Comparison of ENCODE assay signal across 8 cellular contexts in genomic region chr11:46352063-46352841, GRCh38. TPM values are rescaled to one million over a fixed set of nuclear protein-coding genes. Genes with fewer than 3 reads are reported as not detected.
DNase-seq lines count a peak whose midpoint lies in the region; ATAC-seq, FAIRE-seq and TF ChIP-seq lines count a peak whose summit lies in the region.

No MANE protein-coding gene starts in this region.

- peaks cover 13% of the 10 kb centered on the region for H3K4me1 ChIP-seq in A549
- H3K4me1 ChIP-seq in mammary epithelial cell (ENCODE audit: insufficient read depth, low read length): peaks cover 61% of the 10 kb centered on the region
- peaks cover 46% of the 10 kb centered on the region for H3K4me1 ChIP-seq in HepG2 (ENCODE audit: insufficient read depth, low read length)

- TF ChIP-seq CTCF in A549 (IDR thresholded peaks at IDR 0.05) (peak; percentile 51), mammary epithelial cell (conservative IDR thresholded peaks at IDR 0.05 in 1 of 2, IDR thresholded peaks at IDR 0.05 in 1 of 2; ENCODE audit: extremely low read depth in 1 of 2, insufficient read depth in 1 of 2, low read depth in 1 of 2, low read length in 2 of 2) (peak; percentile 96 to 97), HepG2 (CRISPR knock-in tag; IDR thresholded peaks at IDR 0.05) (peak; percentile 74)

- TF ChIP-seq RAD21 in A549 (conservative IDR thresholded peaks at IDR 0.05 in 1 of 2, IDR thresholded peaks at IDR 0.05 in 1 of 2) (peak; percentile 26 to 31; a peak in 3 of 5 replicates), HepG2 (CRISPR knock-in tag; IDR thresholded peaks at IDR 0.05) (peak; percentile 34; the same call in 1 of the 2 replicates)

- in situ Hi-C loops in mammary epithelial cell (cut with MboI; ENCODE audit: low sequenced_read_pairs in 2 of 2) (no loop called here), HepG2 (cut with HindIII; ENCODE audit: extremely low pct_ligation_motif_present, low pct_unique_long_range_greater_than_20kb) (no loop called here)

- H3K9me3 ChIP-seq in A549: no peaks in the 10 kb centered on the region
- H3K9me3 ChIP-seq in mammary epithelial cell (replicated peaks; ENCODE audit: insufficient read depth, low read length): no peaks in the 10 kb centered on the region
- H3K9me3 ChIP-seq in HepG2 (ENCODE audit: low read length): no peaks in the 10 kb centered on the region

- intact Hi-C loops in mammary epithelial cell (cut with micrococcal nuclease): loop anchor here (1.0 kb wide), 1 partner anchor 15 kb away; no protein-coding TSS in a partner anchor
- intact Hi-C loops in HepG2 (cut with micrococcal nuclease; ENCODE audit: unreplicated experiment): no loop called here

- no peak for FAIRE-seq in A549 (lab: Jason Lieb, UNC)
- FAIRE-seq in HepG2 (lab: Jason Lieb, UNC): no peak

- 76% methylated on average over 26 of the region's 33 CpGs for WGBS in A549 (ENCODE audit: missing lambda C conversion rate)
- WGBS in mammary epithelial cell (ENCODE audit: low coverage, missing lambda C conversion rate): 4% methylated on average over 17 of the region's 33 CpGs
- WGBS in HepG2 (ENCODE audit: low lambda C conversion rate): 82% methylated on average over 19 of the region's 33 CpGs

- CTCF ChIA-PET in A549 (lab: Yijun Ruan, JAX) (interaction anchor here (0.8 to 25.2 kb wide), 8 partner anchors 15 to 113 kb away, joined by 3 to 325 read pairs (median 6); partner anchors contain the start of gene CHRM4), HEK293T (lab: Yijun Ruan, JAX) (interaction anchor here (0.7 to 2.2 kb wide), 17 partner anchors 9 to 266 kb away, joined by 3 to 30 read pairs (median 5); partner anchors contain the start of genes ATG13 and CHRM4), mammary epithelial cell (lab: Charles Lee; ENCODE audit: low non-redundant PET) (interaction anchor here (0.7 to 1.0 kb wide), 2 partner anchors 8 to 11 kb away, joined by 4 to 12 read pairs; no protein-coding TSS in a partner anchor), HepG2 (lab: Yijun Ruan, JAX; ENCODE audit: low intra/inter-chr PET ratio, low total read pairs) (no interaction called here)

- POLR2A ChIA-PET in A549 (lab: Yijun Ruan, JAX) (no interaction called here), HEK293T (lab: Yijun Ruan, JAX) (interaction anchor here (0.9 to 1.6 kb wide), 4 partner anchors 9 to 109 kb away, joined by 3 to 7 read pairs (median 4); no protein-coding TSS in a partner anchor), HepG2 (lab: Yijun Ruan, JAX) (no interaction called here)

- dilution Hi-C loops in mammary epithelial cell (cut with HindIII; ENCODE audit: low sequenced_read_pairs): no loop called here

- H3K27me3 ChIP-seq in mammary epithelial cell (ENCODE audit: insufficient read depth, low read length) (no peaks in the 10 kb centered on the region), HepG2 (ENCODE audit: control insufficient read depth in 1 of 2, insufficient read depth in 2 of 2, low read length in 2 of 2) (no peaks in the 10 kb centered on the region; a peak in 1 of 5 replicates)

- H3K4me2 ChIP-seq in A549 (no peak overlapping the region), mammary epithelial cell (ENCODE audit: insufficient read depth, low read depth, low read length) (peak overlapping the region; percentile 85), HepG2 (ENCODE audit: low read depth, low read length) (no peak overlapping the region)

- H3K36me3 ChIP-seq in mammary epithelial cell (ENCODE audit: insufficient read depth, low read length) (no peaks in the 10 kb centered on the region), HepG2 (replicated peaks in 1 of 2; ENCODE audit: control insufficient read depth in 1 of 2, insufficient read depth in 2 of 2, low read length in 2 of 2) (0 out of 5 replicates have a peak, but pooled peaks cover 0 to 11% of the 10 kb centered on the region in 2 experiments)

- H2AFZ ChIP-seq in mammary epithelial cell (ENCODE audit: low read depth, low read length) (peak overlapping the region; percentile 35), HepG2 (ENCODE audit: low read length) (no peak overlapping the region)

- BruUV-seq in mammary epithelial cell (replicated peaks; lab: Mats Ljungman, UMichigan) (no TSS peak), HepG2 (replicated peaks; lab: Mats Ljungman, UMichigan) (no TSS peak)

- DNase-seq in A549 (ENCODE audit: low read depth in 1 of 2, low spot score in 1 of 2) (peak in 1 of 2 experiments; percentile 46), HEK293T (ENCODE audit: extremely low spot score) (peak; percentile 79), mammary epithelial cell (peak; percentile 87), HepG2 (ENCODE audit: low spot score) (no peak), RPMI8226 (no peak)
- DNase-seq in activated CD4-positive, CD25-positive, alpha-beta regulatory T cell treated with anti-CD3 and anti-CD28 coated beads, Interleukin-2, amount 50 U/mL, for 16 hours (ENCODE audit: low read depth, low spot score): peak; percentile 54
- DNase-seq in stimulated activated CD8-positive, alpha-beta memory T cell treated with anti-CD3 and anti-CD28 coated beads, Interleukin-12 subunit alpha, Interleukin-12 subunit beta, amount 100 ng/mL, for 4 hours (ENCODE audit: low read depth): peak; percentile 53

- no peaks in the 10 kb centered on the region for H4K20me1 ChIP-seq in mammary epithelial cell (ENCODE audit: insufficient read depth, low read length)
- H4K20me1 ChIP-seq in HepG2 (ENCODE audit: insufficient read depth, low read length): no peaks in the 10 kb centered on the region

- peak in 1 of 2 experiments; percentile 61; a peak in 3 of 6 replicates for ATAC-seq in A549
- ATAC-seq in HepG2: peak; percentile 28; the same call in 2 of the 3 replicates
- ATAC-seq in GM18907 (IDR thresholded peaks at IDR 0.05; ENCODE audit: unreplicated experiment): no peak

- no peak for TF ChIP-seq EP300 in A549 (IDR thresholded peaks at IDR 0.05)
- no peak for TF ChIP-seq EP300 in HepG2 (IDR thresholded peaks at IDR 0.05; ENCODE audit: low read depth in 2 of 2, low read length in 2 of 2)
- TF ChIP-seq EP300 in HepG2 (CRISPR knock-in tag; IDR thresholded peaks at IDR 0.05; ENCODE audit: borderline replicate concordance): no peak

- TF ChIP-seq POLR2A in A549 (IDR thresholded peaks at IDR 0.05; ENCODE audit: low read length) (no peak), HepG2 (IDR thresholded peaks at IDR 0.05; ENCODE audit: insufficient read depth in 1 of 2, low read depth in 2 of 2, low read length in 2 of 2) (no peak)

- H3K9ac ChIP-seq in mammary epithelial cell (ENCODE audit: insufficient read depth, low read length) (peak overlapping the region; percentile 19), HepG2 (ENCODE audit: insufficient read depth, low read depth, low read length) (no peak overlapping the region)

- H3K4me3 ChIP-seq in A549 (no peak overlapping the region), mammary epithelial cell (replicated peaks in 1 of 3; ENCODE audit: insufficient read depth in 1 of 3, low read depth in 2 of 3, low read length in 3 of 3) (peak overlapping the region; percentile 25 to 55 (median 38)), HepG2 (replicated peaks in 1 of 3; ENCODE audit: insufficient read depth in 1 of 3, low read depth in 2 of 3, low read length in 3 of 3) (no peak overlapping the region)

- H3K79me2 ChIP-seq in mammary epithelial cell (ENCODE audit: insufficient read depth, low read length) (peaks cover 94% of the 10 kb centered on the region), HepG2 (ENCODE audit: insufficient read depth, low read length) (peaks cover 12% of the 10 kb centered on the region)

- H3K27ac ChIP-seq in A549 (no peak overlapping the region), mammary epithelial cell (ENCODE audit: insufficient read depth, low read depth, low read length) (peak overlapping the region; percentile 31), HepG2 (ENCODE audit: extremely low read length, insufficient read depth, low read length) (no peak overlapping the region)

RNA-seq across cellular contexts. Expression of gene DGKZ, which starts 5.0 kb away (rescaled TPM):
- polyA plus RNA-seq in A549 (2011; rRNA removed) (12.8 and 14.5 TPM in 2 replicates), A549 (2017; fragmentation: RNase III; extraction: RNeasy Plus Mini Kit Qiagen cat#74134 plus additional on column Dnase treatment) (28.4 to 30.7 TPM (median 28.4 TPM) in 3 replicates), mammary epithelial cell (71.3 TPM), HepG2 (2011; rRNA removed) (15.8 and 17.6 TPM in 2 replicates)
- polyA plus RNA-seq in A549 (2012; cell fraction: cytosol; rRNA removed): 37.4 and 55.9 TPM in 2 replicates
- 133 and 174 TPM in 2 replicates for polyA plus RNA-seq in A549 (2012; cell fraction: nucleus; rRNA removed)
- polyA minus RNA-seq in A549 (2011; rRNA and poly(A)+ RNA removed): 22.7 and 37.4 TPM in 2 replicates
- total RNA-seq in mammary epithelial cell (10 to 100 TPM; 80.7 to 83.6 TPM), HepG2 (2016; rRNA removed; fragmentation: Illumina TruSeq; extraction: Trizol) (14.6 and 20.7 TPM in 2 replicates)
- 90.3 TPM for polyA minus RNA-seq in mammary epithelial cell
- total RNA-seq in HepG2 (2016; cell fraction: cytosol; rRNA removed; fragmentation: Illumina TruSeq; extraction: Trizol; ENCODE audit: low read depth): 11.9 and 13.2 TPM in 2 replicates
- total RNA-seq in HepG2 (2016; cell fraction: insoluble cytoplasmic fraction; rRNA removed; fragmentation: Illumina TruSeq; extraction: Trizol): 11.6 and 19.8 TPM in 2 replicates
- total RNA-seq in HepG2 (2016; cell fraction: membrane; rRNA removed; fragmentation: Illumina TruSeq; extraction: Trizol): 26.9 and 29.6 TPM in 2 replicates
- 18.5 and 22.1 TPM in 2 replicates for total RNA-seq in HepG2 (2016; cell fraction: nucleus; rRNA removed; fragmentation: Illumina TruSeq; extraction: Trizol)
- 8.8 and 15.2 TPM in 2 replicates for polyA plus RNA-seq in HepG2 (2011; cell fraction: cytosol; rRNA removed)
- polyA plus RNA-seq in HepG2 (2011; cell fraction: nucleus; rRNA removed): 108 and 162 TPM in 2 replicates
- polyA plus RNA-seq in HepG2 (2012): 11.6 and 19.4 TPM in 2 replicates
- 18.6 and 18.8 TPM in 2 replicates for polyA plus RNA-seq in HepG2 (2016; cell fraction: cytosol; fragmentation: Illumina TruSeq; extraction: Trizol; ENCODE audit: low read depth)
- polyA plus RNA-seq in HepG2 (2016; cell fraction: insoluble cytoplasmic fraction; fragmentation: Illumina TruSeq; extraction: Trizol; ENCODE audit: low read depth): 21.9 and 30.3 TPM in 2 replicates
- polyA plus RNA-seq in HepG2 (2016; cell fraction: membrane; fragmentation: Illumina TruSeq; extraction: Trizol; ENCODE audit: low read depth): 44.5 and 49.9 TPM in 2 replicates
- polyA plus RNA-seq in HepG2 (2016; cell fraction: nucleus; fragmentation: Illumina TruSeq; extraction: Trizol; ENCODE audit: insufficient read depth, low read depth): 65.9 and 71.9 TPM in 2 replicates
- 43.2 and 71.9 TPM in 2 replicates for polyA minus RNA-seq in HepG2 (2011; rRNA and poly(A)+ RNA removed; ENCODE audit: low replicate concordance)
- polyA minus RNA-seq in HepG2 (2011; cell fraction: cytosol; rRNA and poly(A)+ RNA removed): 12.3 and 14.8 TPM in 2 replicates
- polyA minus RNA-seq in HepG2 (2011; cell fraction: nucleus; rRNA and poly(A)+ RNA removed): 15.9 and 16.9 TPM in 2 replicates

RNA-seq across cellular contexts. Expression of gene MDK, which starts 29.2 kb away (rescaled TPM):
- polyA plus RNA-seq in A549 (2011; rRNA removed) (18.3 and 18.4 TPM in 2 replicates), A549 (2017; fragmentation: RNase III; extraction: RNeasy Plus Mini Kit Qiagen cat#74134 plus additional on column Dnase treatment) (12.8 to 15.1 TPM (median 13.6 TPM) in 3 replicates), mammary epithelial cell (2.1 TPM), HepG2 (2011; rRNA removed) (355 and 407 TPM in 2 replicates)
- polyA plus RNA-seq in A549 (2012; cell fraction: cytosol; rRNA removed): 41.1 and 43.1 TPM in 2 replicates
- polyA plus RNA-seq in A549 (2012; cell fraction: nucleus; rRNA removed): 15.2 and 20.4 TPM in 2 replicates
- polyA minus RNA-seq in A549 (2011; rRNA and poly(A)+ RNA removed): 3.8 and 6.6 TPM in 2 replicates
- total RNA-seq in mammary epithelial cell (1 to 10 TPM; 2.3 to 2.4 TPM), HepG2 (2016; rRNA removed; fragmentation: Illumina TruSeq; extraction: Trizol) (149 and 312 TPM in 2 replicates)
- not detected for polyA minus RNA-seq in mammary epithelial cell
- 310 and 356 TPM in 2 replicates for total RNA-seq in HepG2 (2016; cell fraction: cytosol; rRNA removed; fragmentation: Illumina TruSeq; extraction: Trizol; ENCODE audit: low read depth)
- 138 and 308 TPM in 2 replicates for total RNA-seq in HepG2 (2016; cell fraction: insoluble cytoplasmic fraction; rRNA removed; fragmentation: Illumina TruSeq; extraction: Trizol)
- 284 and 347 TPM in 2 replicates for total RNA-seq in HepG2 (2016; cell fraction: membrane; rRNA removed; fragmentation: Illumina TruSeq; extraction: Trizol)
- total RNA-seq in HepG2 (2016; cell fraction: nucleus; rRNA removed; fragmentation: Illumina TruSeq; extraction: Trizol): 197 and 254 TPM in 2 replicates
- polyA plus RNA-seq in HepG2 (2011; cell fraction: cytosol; rRNA removed): 510 and 850 TPM in 2 replicates
- 205 and 210 TPM in 2 replicates for polyA plus RNA-seq in HepG2 (2011; cell fraction: nucleus; rRNA removed)
- polyA plus RNA-seq in HepG2 (2012): 127 and 170 TPM in 2 replicates
- 699 and 772 TPM in 2 replicates for polyA plus RNA-seq in HepG2 (2016; cell fraction: cytosol; fragmentation: Illumina TruSeq; extraction: Trizol; ENCODE audit: low read depth)
- polyA plus RNA-seq in HepG2 (2016; cell fraction: insoluble cytoplasmic fraction; fragmentation: Illumina TruSeq; extraction: Trizol; ENCODE audit: low read depth): 298 and 351 TPM in 2 replicates
- 584 and 631 TPM in 2 replicates for polyA plus RNA-seq in HepG2 (2016; cell fraction: membrane; fragmentation: Illumina TruSeq; extraction: Trizol; ENCODE audit: low read depth)
- 829 and 892 TPM in 2 replicates for polyA plus RNA-seq in HepG2 (2016; cell fraction: nucleus; fragmentation: Illumina TruSeq; extraction: Trizol; ENCODE audit: insufficient read depth, low read depth)
- polyA minus RNA-seq in HepG2 (2011; rRNA and poly(A)+ RNA removed; ENCODE audit: low replicate concordance): 1.3 and 126 TPM in 2 replicates
- 66.8 and 86.0 TPM in 2 replicates for polyA minus RNA-seq in HepG2 (2011; cell fraction: cytosol; rRNA and poly(A)+ RNA removed)
- 18.5 and 19.3 TPM in 2 replicates for polyA minus RNA-seq in HepG2 (2011; cell fraction: nucleus; rRNA and poly(A)+ RNA removed)

RNA-seq across cellular contexts. Expression of gene CHRM4, which starts 39.3 kb away (rescaled TPM):
- polyA plus RNA-seq in A549 (2011; rRNA removed) (0.17 and 0.22 TPM in 2 replicates), A549 (2017; fragmentation: RNase III; extraction: RNeasy Plus Mini Kit Qiagen cat#74134 plus additional on column Dnase treatment) (0.28 to 0.38 TPM (median 0.29 TPM) in 3 replicates), mammary epithelial cell (0.03 TPM), HepG2 (2011; rRNA removed) (0.21 and 0.22 TPM in 2 replicates)
- 0.30 and 0.47 TPM in 2 replicates for polyA plus RNA-seq in A549 (2012; cell fraction: cytosol; rRNA removed)
- polyA plus RNA-seq in A549 (2012; cell fraction: nucleus; rRNA removed): 0.92 and 1.2 TPM in 2 replicates
- 0.34 and 0.70 TPM in 2 replicates for polyA minus RNA-seq in A549 (2011; rRNA and poly(A)+ RNA removed)
- total RNA-seq in mammary epithelial cell (under 1 TPM in 1 of 2 donors, not detected in 1; 0.17 TPM), HepG2 (2016; rRNA removed; fragmentation: Illumina TruSeq; extraction: Trizol) (0.13 TPM in 1 of 2 replicates, not detected in the other)
- polyA minus RNA-seq in mammary epithelial cell: not detected
- not detected in 2 replicates for total RNA-seq in HepG2 (2016; cell fraction: cytosol; rRNA removed; fragmentation: Illumina TruSeq; extraction: Trizol; ENCODE audit: low read depth)
- 0.11 TPM in 1 of 2 replicates, not detected in the other for total RNA-seq in HepG2 (2016; cell fraction: insoluble cytoplasmic fraction; rRNA removed; fragmentation: Illumina TruSeq; extraction: Trizol)
- total RNA-seq in HepG2 (2016; cell fraction: membrane; rRNA removed; fragmentation: Illumina TruSeq; extraction: Trizol): 0.15 TPM in 1 of 2 replicates, not detected in the other
- 0.25 TPM in 1 of 2 replicates, not detected in the other for total RNA-seq in HepG2 (2016; cell fraction: nucleus; rRNA removed; fragmentation: Illumina TruSeq; extraction: Trizol)
- 0.12 and 0.19 TPM in 2 replicates for polyA plus RNA-seq in HepG2 (2011; cell fraction: cytosol; rRNA removed)
- polyA plus RNA-seq in HepG2 (2011; cell fraction: nucleus; rRNA removed): 0.43 and 0.85 TPM in 2 replicates
- polyA plus RNA-seq in HepG2 (2012): 0.27 TPM in 1 of 2 replicates, not detected in the other
- 0.08 TPM in 1 of 2 replicates, not detected in the other for polyA plus RNA-seq in HepG2 (2016; cell fraction: cytosol; fragmentation: Illumina TruSeq; extraction: Trizol; ENCODE audit: low read depth)
- polyA plus RNA-seq in HepG2 (2016; cell fraction: insoluble cytoplasmic fraction; fragmentation: Illumina TruSeq; extraction: Trizol; ENCODE audit: low read depth): 0.15 TPM in 1 of 2 replicates, not detected in the other
- polyA plus RNA-seq in HepG2 (2016; cell fraction: membrane; fragmentation: Illumina TruSeq; extraction: Trizol; ENCODE audit: low read depth): 0.21 TPM in 1 of 2 replicates, not detected in the other
- 0.41 TPM in 1 of 2 replicates, not detected in the other for polyA plus RNA-seq in HepG2 (2016; cell fraction: nucleus; fragmentation: Illumina TruSeq; extraction: Trizol; ENCODE audit: insufficient read depth, low read depth)
- polyA minus RNA-seq in HepG2 (2011; rRNA and poly(A)+ RNA removed; ENCODE audit: low replicate concordance): 0.58 and 0.90 TPM in 2 replicates
- polyA minus RNA-seq in HepG2 (2011; cell fraction: cytosol; rRNA and poly(A)+ RNA removed): not detected in 2 replicates
- 0.50 and 0.52 TPM in 2 replicates for polyA minus RNA-seq in HepG2 (2011; cell fraction: nucleus; rRNA and poly(A)+ RNA removed)

Comparison
In these comparisons a context has a peak if more than half of its experiments do, and no peak if none do; other contexts are left out.
1. DNase-seq: peak in HEK293T (single experiment), activated CD4-positive, CD25-positive, alpha-beta regulatory T cell treated with anti-CD3 and anti-CD28 coated beads, Interleukin-2, amount 50 U/mL, for 16 hours (single experiment), mammary epithelial cell (single experiment) and stimulated activated CD8-positive, alpha-beta memory T cell treated with anti-CD3 and anti-CD28 coated beads, Interleukin-12 subunit alpha, Interleukin-12 subunit beta, amount 100 ng/mL, for 4 hours (single experiment); none in HepG2 (single experiment) and RPMI8226 (single experiment).
2. H3K4me3 ChIP-seq: peak in mammary epithelial cell (3 of 3); none in A549 (single experiment) and HepG2 (0 of 3).
3. Of the 38 proteins assayed by ChIP-seq in both HepG2 and A549: peak only in HepG2: none; only in A549: none; in both: CTCF and RAD21; in neither: 36.
4. Peak in every context shown above with its lines, with median percentiles within 50 percentile points of each other: CTCF ChIP-seq.